Comparison of ENCODE assay signal across 1 cellular context in the genomic region with DNA sequence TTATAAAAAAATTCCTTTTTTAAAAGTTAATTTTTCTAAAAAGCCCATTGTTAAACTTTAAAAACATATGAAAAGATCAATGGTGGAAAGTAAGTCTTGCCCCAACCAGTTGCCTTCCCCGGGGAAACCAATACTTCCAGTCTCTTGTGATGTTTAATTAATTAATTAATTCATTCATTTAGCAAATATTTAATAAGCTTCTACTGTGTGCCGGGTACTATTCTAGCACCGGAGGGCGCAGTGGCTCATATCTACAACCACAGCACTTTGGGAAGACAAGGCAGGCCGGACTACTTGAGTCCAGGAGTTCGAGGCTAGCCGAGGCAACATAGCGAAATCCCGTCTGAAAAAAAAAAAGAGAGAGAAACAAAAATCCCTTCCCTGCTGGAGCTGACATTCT.
TF ChIP-seq lines count a peak whose summit lies in the region.

No MANE protein-coding gene starts in this region.

TF ChIP-seq in endothelial cell of umbilical vein, 7 proteins besides CTCF, POLR2A, EP300 and RAD21 (continued from another document):
- no peak for TF ChIP-seq FOS (IDR thresholded peaks at IDR 0.05; ENCODE audit: borderline replicate concordance, insufficient read depth, low read length)
TF ChIP-seq in endothelial cell of umbilical vein: peak in this region for 0.
